In genomic region chr10:97792058-97792721, GRCh38 we compare ENCODE assay signal across 9 cellular contexts. TPM values are rescaled to one million over a fixed set of nuclear protein-coding genes. Genes with fewer than 3 reads are reported as not detected.
A peak's percentile ranks its signal among the peaks of the same experiment; 100 is the strongest.
DNase-seq lines count a peak whose midpoint lies in the region; ATAC-seq, FAIRE-seq and TF ChIP-seq lines count a peak whose summit lies in the region.
"Had no signal": no experiment of that assay in that cellular context is flagged by ENCODE, and none has a peak within 500 bp of the region (broad histone marks: within the 10 kb centered on the region; RNA-seq: fewer than 3 reads in every experiment).

No MANE protein-coding gene starts in this region.

- H3K27ac Mint-ChIP-seq in activated T-helper 1 cell treated with anti-CD3 and anti-CD28 coated beads, Interleukin-12 subunit alpha, Interleukin-12 subunit beta, Interleukin-2, Interleukin-4 antibody, amounts not matched to agents 30 ng/mL and 10 ng/mL and 1 ng/mL, durations not matched to agents 14 hours and 24 hours and 36 hours = no peak overlapping the region
- no peak overlapping the region for H3K27ac Mint-ChIP-seq in neural progenitor cell

- H3K4me1 Mint-ChIP-seq in activated T-helper 1 cell treated with anti-CD3 and anti-CD28 coated beads, Interleukin-12 subunit alpha, Interleukin-12 subunit beta, Interleukin-2, Interleukin-4 antibody, amounts not matched to agents 30 ng/mL and 10 ng/mL and 1 ng/mL, durations not matched to agents 14 hours and 24 hours and 36 hours (ENCODE audit: low read depth) = peaks cover 21% of the 10 kb centered on the region
- no peaks in the 10 kb centered on the region for H3K4me1 Mint-ChIP-seq in neural progenitor cell

- H3K4me1 ChIP-seq in Panc1 (ENCODE audit: control insufficient read depth, insufficient read depth, low read length) (no peaks in the 10 kb centered on the region), fibroblast of lung (ENCODE audit: control insufficient read depth, extremely low read depth, insufficient read depth, low read length) (no peaks in the 10 kb centered on the region), neural progenitor cell (peaks cover 6% of the 10 kb centered on the region)

- CTCF ChIA-PET in Panc1 (lab: Charles Lee) = interaction anchor here (0.5 to 2.0 kb wide), 8 partner anchors 71 to 377 kb away, joined by 3 to 25 read pairs (median 4); no protein-coding TSS in a partner anchor

- FAIRE-seq in HTR-8/SVneo (lab: Jason Lieb, UNC) = no peak
- FAIRE-seq: endometrium had no signal

- TF ChIP-seq CTCF in GM10266 (IDR thresholded peaks at IDR 0.05; ENCODE audit: control insufficient read depth, insufficient read depth, low read depth, missing control alignments) = peak; percentile 93
- peak; percentile 99 for TF ChIP-seq CTCF in Panc1 (IDR thresholded peaks at IDR 0.05)
- peak; percentile 86 to 92 for TF ChIP-seq CTCF in fibroblast of lung (conservative IDR thresholded peaks at IDR 0.05 in 1 of 2, IDR thresholded peaks at IDR 0.05 in 1 of 2; ENCODE audit: low read depth in 1 of 2, low read length in 2 of 2)
- peak; percentile 96 for TF ChIP-seq CTCF in neural progenitor cell (IDR thresholded peaks at IDR 0.05)

- intact Hi-C loops in Panc1 (cut with micrococcal nuclease; ENCODE audit: unreplicated experiment) = loop anchor here (1.0 to 10.0 kb wide), 2 partner anchors 77 to 253 kb away; no protein-coding TSS in a partner anchor
- intact Hi-C loops in activated T-helper 1 cell treated with anti-CD3 and anti-CD28 coated beads, Interleukin-12 subunit alpha, Interleukin-12 subunit beta, Interleukin-2, Interleukin-4 antibody, amounts not matched to agents 30 ng/mL and 10 ng/mL and 1 ng/mL, durations not matched to agents 14 hours and 24 hours and 36 hours (cut with micrococcal nuclease) = loop anchor here (1.0 to 10.0 kb wide), 2 partner anchors 77 to 253 kb away; no protein-coding TSS in a partner anchor

- in situ Hi-C loops in Panc1 (cut with HindIII; ENCODE audit: low pct_unique_long_range_greater_than_20kb, low sequenced_read_pairs) = no loop called here

- no peaks in the 10 kb centered on the region for H3K9me3 Mint-ChIP-seq in activated T-helper 1 cell treated with anti-CD3 and anti-CD28 coated beads, Interleukin-12 subunit alpha, Interleukin-12 subunit beta, Interleukin-2, Interleukin-4 antibody, amounts not matched to agents 30 ng/mL and 10 ng/mL and 1 ng/mL, durations not matched to agents 14 hours and 24 hours and 36 hours
- no peaks in the 10 kb centered on the region for H3K9me3 Mint-ChIP-seq in neural progenitor cell

- no peaks in the 10 kb centered on the region for H3F3A ChIP-seq in neural progenitor cell (ENCODE audit: low read depth)

- no peak overlapping the region for H3K4me3 ChIP-seq in Panc1 (ENCODE audit: low read depth in 2 of 2, low read length in 2 of 2)
- H3K4me3 ChIP-seq in fibroblast of lung (replicated peaks in 1 of 4; ENCODE audit: control extremely low read depth in 1 of 4, insufficient read depth in 1 of 4, low read depth in 3 of 4, low read length in 4 of 4) = no peak overlapping the region
- H3K4me3 ChIP-seq in neural progenitor cell = no peak overlapping the region

- H3K27ac ChIP-seq in Panc1 (ENCODE audit: low read length) (no peak overlapping the region), fibroblast of lung (ENCODE audit: insufficient read depth, low read length) (no peak overlapping the region), neural progenitor cell (no peak overlapping the region)

- H3K4me3 Mint-ChIP-seq in activated T-helper 1 cell treated with anti-CD3 and anti-CD28 coated beads, Interleukin-12 subunit alpha, Interleukin-12 subunit beta, Interleukin-2, Interleukin-4 antibody, amounts not matched to agents 30 ng/mL and 10 ng/mL and 1 ng/mL, durations not matched to agents 14 hours and 24 hours and 36 hours = no peak overlapping the region
- no peak overlapping the region for H3K4me3 Mint-ChIP-seq in neural progenitor cell

- H3K36me3 Mint-ChIP-seq in activated T-helper 1 cell treated with anti-CD3 and anti-CD28 coated beads, Interleukin-12 subunit alpha, Interleukin-12 subunit beta, Interleukin-2, Interleukin-4 antibody, amounts not matched to agents 30 ng/mL and 10 ng/mL and 1 ng/mL, durations not matched to agents 14 hours and 24 hours and 36 hours (ENCODE audit: low read depth) = peaks cover 2% of the 10 kb centered on the region
- no peaks in the 10 kb centered on the region for H3K36me3 Mint-ChIP-seq in neural progenitor cell

- H3K79me2 ChIP-seq in fibroblast of lung (ENCODE audit: control insufficient read depth, insufficient read depth, low read length) = no peaks in the 10 kb centered on the region
- H3K79me2 ChIP-seq in neural progenitor cell (ENCODE audit: low read depth) = no peaks in the 10 kb centered on the region

- DNase-seq in GM10266 (ENCODE audit: extremely low spot score) (peak; percentile 79), HTR-8/SVneo (ENCODE audit: insufficient read length, low spot score) (peak; percentile 79), Panc1 (ENCODE audit: low read depth, low spot score) (peak; percentile 63), fibroblast of lung (ENCODE audit: low read depth in 2 of 2) (peak; percentile 32 to 47), neural progenitor cell (ENCODE audit: low spot score) (peak; percentile 74), stromal cell of bone marrow (ENCODE audit: low read depth) (peak; percentile 16)
- peak; percentile 56 for DNase-seq in activated T-helper 1 cell treated with anti-CD3 and anti-CD28 coated beads, Interleukin-12 subunit alpha, Interleukin-12 subunit beta, Interleukin-2, Interleukin-4 antibody, amounts not matched to agents 30 ng/mL and 10 ng/mL and 1 ng/mL, durations not matched to agents 14 hours and 24 hours and 36 hours (ENCODE audit: low spot score)

- no peaks in the 10 kb centered on the region for H3K36me3 ChIP-seq in Panc1 (ENCODE audit: control insufficient read depth, insufficient read depth, low read length)
- no peaks in the 10 kb centered on the region for H3K36me3 ChIP-seq in fibroblast of lung (ENCODE audit: control insufficient read depth, insufficient read depth, low read length)
- H3K36me3 ChIP-seq in neural progenitor cell = no peaks in the 10 kb centered on the region

- H4K20me1 ChIP-seq in fibroblast of lung (ENCODE audit: control insufficient read depth, extremely low read depth, insufficient read depth, low read length) (no peaks in the 10 kb centered on the region), neural progenitor cell (ENCODE audit: low read depth) (no peaks in the 10 kb centered on the region)

- no peaks in the 10 kb centered on the region; the same call in 1 of the 2 replicates for H3K27me3 ChIP-seq in Panc1 (ENCODE audit: control insufficient read depth, insufficient read depth, low read length)
- H3K27me3 ChIP-seq in fibroblast of lung (ENCODE audit: control insufficient read depth, insufficient read depth, low read length) = no peaks in the 10 kb centered on the region
- no peaks in the 10 kb centered on the region for H3K27me3 ChIP-seq in neural progenitor cell

- H3K9me3 ChIP-seq in Panc1 (ENCODE audit: control insufficient read depth, insufficient read depth, low read depth, low read length) (no peaks in the 10 kb centered on the region), fibroblast of lung (ENCODE audit: control insufficient read depth, insufficient read depth, low read depth, low read length) (no peaks in the 10 kb centered on the region), neural progenitor cell (ENCODE audit: low read depth) (no peaks in the 10 kb centered on the region)

- ATAC-seq in Panc1 (peak; percentile 87), GM21423 (IDR thresholded peaks at IDR 0.05; ENCODE audit: unreplicated experiment) (no peak)

- peaks cover 9% of the 10 kb centered on the region for H3K27me3 Mint-ChIP-seq in activated T-helper 1 cell treated with anti-CD3 and anti-CD28 coated beads, Interleukin-12 subunit alpha, Interleukin-12 subunit beta, Interleukin-2, Interleukin-4 antibody, amounts not matched to agents 30 ng/mL and 10 ng/mL and 1 ng/mL, durations not matched to agents 14 hours and 24 hours and 36 hours (ENCODE audit: insufficient read depth)
- H3K27me3 Mint-ChIP-seq in neural progenitor cell (ENCODE audit: insufficient read depth, low read depth) = peaks cover 14% of the 10 kb centered on the region

- H3K9ac ChIP-seq in fibroblast of lung (ENCODE audit: insufficient read depth, low read length) (no peak overlapping the region), neural progenitor cell (no peak overlapping the region)

- POLR2A ChIA-PET in Panc1 (lab: Charles Lee) = no interaction called here

- H3K4me2 ChIP-seq in fibroblast of lung (ENCODE audit: extremely low read depth, insufficient read depth, low read length) = no peak overlapping the region
- H3K4me2 ChIP-seq in neural progenitor cell = no peak overlapping the region

- BruUV-seq in Panc1 (replicated peaks; lab: Mats Ljungman, UMichigan) = no TSS peak

- no peak overlapping the region for H2AFZ ChIP-seq in fibroblast of lung (ENCODE audit: low read length)
- no peak overlapping the region for H2AFZ ChIP-seq in neural progenitor cell (replicated peaks)

RNA-seq across cellular contexts. Expression of gene SFRP5, which starts 20.4 kb away (rescaled TPM):
- total RNA-seq in Panc1 (2021; ENCODE audit: unreplicated experiment) = 0.64 TPM
- 1.2 TPM for polyA plus RNA-seq in Panc1 (2012; ENCODE audit: insufficient read length)
- not detected in 2 replicates for total RNA-seq in activated T-helper 1 cell treated with anti-CD3 and anti-CD28 coated beads, Interleukin-12 subunit alpha, Interleukin-12 subunit beta, Interleukin-2, Interleukin-4 antibody, amounts not matched to agents 30 ng/mL and 10 ng/mL and 1 ng/mL, durations not matched to agents 14 hours and 24 hours and 36 hours
- not detected in 2 replicates for total RNA-seq in fibroblast of lung
- polyA plus RNA-seq in fibroblast of lung = not detected in 2 replicates
- polyA plus RNA-seq in fibroblast of lung (2012) = not detected in 2 replicates
- polyA minus RNA-seq in fibroblast of lung (ENCODE audit: low replicate concordance) = not detected in 2 replicates
- not detected in 2 replicates for total RNA-seq in neural progenitor cell (ENCODE audit: low replicate concordance)

RNA-seq across cellular contexts. Expression of gene ZFYVE27, which starts 55.3 kb away (rescaled TPM):
- 37.9 TPM for total RNA-seq in Panc1 (2021; ENCODE audit: unreplicated experiment)
- polyA plus RNA-seq in Panc1 (2012; ENCODE audit: insufficient read length) = 27.8 TPM
- total RNA-seq in activated T-helper 1 cell treated with anti-CD3 and anti-CD28 coated beads, Interleukin-12 subunit alpha, Interleukin-12 subunit beta, Interleukin-2, Interleukin-4 antibody, amounts not matched to agents 30 ng/mL and 10 ng/mL and 1 ng/mL, durations not matched to agents 14 hours and 24 hours and 36 hours = 41.7 and 42.5 TPM in 2 replicates
- total RNA-seq in fibroblast of lung = 16.9 and 22.1 TPM in 2 replicates
- 7.7 and 8.3 TPM in 2 replicates for polyA plus RNA-seq in fibroblast of lung
- polyA plus RNA-seq in fibroblast of lung (2012) = 7.7 and 8.1 TPM in 2 replicates
- 7.3 and 7.8 TPM in 2 replicates for polyA minus RNA-seq in fibroblast of lung (ENCODE audit: low replicate concordance)
- 13.7 and 28.6 TPM in 2 replicates for total RNA-seq in neural progenitor cell (ENCODE audit: low replicate concordance)

RNA-seq across cellular contexts. Expression of gene GOLGA7B, which starts 57.5 kb away (rescaled TPM):
- total RNA-seq in Panc1 (2021; ENCODE audit: unreplicated experiment) (1.5 TPM), fibroblast of lung (under 0.01 TPM in 1 of 2 replicates, not detected in the other), neural progenitor cell (ENCODE audit: low replicate concordance) (0.09 TPM in 1 of 2 replicates, not detected in the other)
- 1.6 TPM for polyA plus RNA-seq in Panc1 (2012; ENCODE audit: insufficient read length)
- total RNA-seq in activated T-helper 1 cell treated with anti-CD3 and anti-CD28 coated beads, Interleukin-12 subunit alpha, Interleukin-12 subunit beta, Interleukin-2, Interleukin-4 antibody, amounts not matched to agents 30 ng/mL and 10 ng/mL and 1 ng/mL, durations not matched to agents 14 hours and 24 hours and 36 hours = 0.26 and 0.29 TPM in 2 replicates
- polyA plus RNA-seq in fibroblast of lung = not detected in 2 replicates
- polyA plus RNA-seq in fibroblast of lung (2012) = not detected in 2 replicates
- polyA minus RNA-seq in fibroblast of lung (ENCODE audit: low replicate concordance) = not detected in 2 replicates

Comparison
In these comparisons a context has a peak if more than half of its experiments do, and no peak if none do; other contexts are left out.
1. DNase-seq: peak in every context shown above with its lines; median percentile 79 in GM10266; 79 in HTR-8/SVneo; 74 in neural progenitor cell; 63 in Panc1; 56 in activated T-helper 1 cell treated with anti-CD3 and anti-CD28 coated beads, Interleukin-12 subunit alpha, Interleukin-12 subunit beta, Interleukin-2, Interleukin-4 antibody, amounts not matched to agents 30 ng/mL and 10 ng/mL and 1 ng/mL, durations not matched to agents 14 hours and 24 hours and 36 hours; 40 in fibroblast of lung; 16 in stromal cell of bone marrow.